ENCODE assay signal across 18 cellular contexts in genomic region chr19:55289117-55289796, GRCh38. TPM values are rescaled to one million over a fixed set of nuclear protein-coding genes. Genes with fewer than 3 reads are reported as not detected.
DNase-seq lines count a peak whose midpoint lies in the region; ATAC-seq, FAIRE-seq and TF ChIP-seq lines count a peak whose summit lies in the region.
"Had no signal": no experiment of that assay in that cellular context is flagged by ENCODE, and none has a peak within 500 bp of the region (broad histone marks: within the 10 kb centered on the region; RNA-seq: fewer than 3 reads in every experiment).

No MANE protein-coding gene starts in this region.

- no peaks in the 10 kb centered on the region for H3K9me2 ChIP-seq in HCT116 (ENCODE audit: insufficient read depth)

- peaks cover 13% of the 10 kb centered on the region; the same call in 1 of the 3 replicates for H3K4me1 ChIP-seq in A549
- peaks cover 0 to 19% of the 10 kb centered on the region in 2 experiments; a peak in 3 of 4 replicates for H3K4me1 ChIP-seq in HCT116 (ENCODE audit: control insufficient read depth in 1 of 2, insufficient read depth in 2 of 2, low read length in 2 of 2)
- peaks cover 10% of the 10 kb centered on the region for H3K4me1 ChIP-seq in Caco-2
- H3K4me1 ChIP-seq: body of pancreas had no signal

- H3K4me3 ChIP-seq in A549 (no peak overlapping the region), HCT116 (replicated peaks in 1 of 2; ENCODE audit: low read depth in 1 of 2, low read length in 2 of 2) (no peak overlapping the region), Caco-2 (ENCODE audit: low read depth, low read length) (no peak overlapping the region)
- H3K4me3 ChIP-seq: body of pancreas, SK-N-MC had no signal

- H4K20me1 ChIP-seq in HCT116 (ENCODE audit: insufficient read depth) = no peaks in the 10 kb centered on the region

- TF ChIP-seq CTCF in A549 (IDR thresholded peaks at IDR 0.05) = no peak
- no peak for TF ChIP-seq CTCF in HCT116 (IDR thresholded peaks at IDR 0.05 in 2 of 3, conservative IDR thresholded peaks at IDR 0.05 in 1 of 3; ENCODE audit: borderline replicate concordance in 1 of 3, insufficient read depth in 1 of 3, low read depth in 2 of 3, low read length in 2 of 3)
- no peak for TF ChIP-seq CTCF in Caco-2 (IDR thresholded peaks at IDR 0.05; ENCODE audit: insufficient read depth in 1 of 2, low read depth in 1 of 2, low read length in 1 of 2, severe bottlenecking in 1 of 2, unreplicated experiment in 1 of 2)

- H3K4me1 Mint-ChIP-seq in Caco-2 (ENCODE audit: low read depth, unreplicated experiment) = peaks cover 8% of the 10 kb centered on the region

- no peak overlapping the region for H2AFZ ChIP-seq in HCT116 (ENCODE audit: low read depth, low read length, poor library complexity, severe bottlenecking)

- H3K36me3 ChIP-seq in HCT116 (ENCODE audit: control insufficient read depth in 1 of 2, insufficient read depth in 2 of 2, low read length in 2 of 2) (peaks cover 5 to 8% of the 10 kb centered on the region in 2 experiments; a peak in 2 of 4 replicates), Caco-2 (ENCODE audit: control insufficient read depth, insufficient read depth, low read length) (no peaks in the 10 kb centered on the region)

- POLR2A ChIA-PET in A549 (lab: Yijun Ruan, JAX) (no interaction called here), HCT116 (lab: Charles Lee) (no interaction called here), Caco-2 (lab: Charles Lee) (no interaction called here)

- TSS peak; percentile 27 for BruUV-seq in HCT116 (replicated peaks; lab: Mats Ljungman, UMichigan)
- no TSS peak for BruUV-seq in Caco-2 (replicated peaks; lab: Mats Ljungman, UMichigan)

- peaks cover 3% of the 10 kb centered on the region; the same call in 1 of the 2 replicates for H3K79me2 ChIP-seq in HCT116 (ENCODE audit: insufficient read depth, low read length)

- no peak for FAIRE-seq in A549 (lab: Jason Lieb, UNC)

- H3K27me3 Mint-ChIP-seq in Caco-2 (ENCODE audit: insufficient read depth, unreplicated experiment) = no peaks in the 10 kb centered on the region
- H3K27me3 Mint-ChIP-seq: naive thymus-derived CD4-positive, alpha-beta T cell; type B pancreatic cell had no signal

- no peak overlapping the region for H3K9ac ChIP-seq in HCT116 (ENCODE audit: low read length)

- peak; percentile 15 to 49; a peak in 4 of 6 replicates for ATAC-seq in A549
- 0 out of 2 replicates have a peak, but pooled peaks have one; percentile 21 for ATAC-seq in HCT116
- ATAC-seq: body of pancreas; left ventricle myocardium superior; naive thymus-derived CD4-positive, alpha-beta T cell had no signal

- TF ChIP-seq RAD21 in A549 (conservative IDR thresholded peaks at IDR 0.05 in 1 of 2, IDR thresholded peaks at IDR 0.05 in 1 of 2) = no peak
- TF ChIP-seq RAD21 in HCT116 (IDR thresholded peaks at IDR 0.05; ENCODE audit: low read depth) = no peak

- RAD21 ChIA-PET in HCT116 (lab: Charles Lee; ENCODE audit: low non-redundant PET in 1 of 2, low total read pairs in 2 of 2, uncharacterized antibody in 2 of 2, unreplicated experiment in 2 of 2) = no interaction called here

- H3K27ac ChIP-seq in A549 (no peak overlapping the region), HCT116 (ENCODE audit: low read depth, low read length) (no peak overlapping the region), caudate nucleus (ENCODE audit: low read depth, low read length) (peak overlapping the region; percentile 59)
- H3K27ac ChIP-seq: body of pancreas, SK-N-MC had no signal

- WGBS in A549 (ENCODE audit: missing lambda C conversion rate) = 96% methylated on average over 9 of the region's 9 CpGs

- intact Hi-C loops in HCT116 (cut with micrococcal nuclease) = no loop called here
- intact Hi-C loops in Caco-2 (cut with micrococcal nuclease; ENCODE audit: unreplicated experiment) = no loop called here

- no peak overlapping the region for H3K27ac Mint-ChIP-seq in Caco-2 (ENCODE audit: unreplicated experiment)
- H3K27ac Mint-ChIP-seq: naive thymus-derived CD4-positive, alpha-beta T cell; type B pancreatic cell had no signal

- TF ChIP-seq POLR2A in A549 (IDR thresholded peaks at IDR 0.05; ENCODE audit: low read length) = no peak
- TF ChIP-seq POLR2A in HCT116 (IDR thresholded peaks at IDR 0.05; ENCODE audit: borderline replicate concordance, extremely low read depth, insufficient read depth, insufficient read length) = no peak

- DNase-seq in A549 (ENCODE audit: low read depth in 1 of 2, low spot score in 1 of 2) (peak in 1 of 2 experiments; percentile 51), HCT116 (ENCODE audit: low read depth, low spot score) (no peak), caudate nucleus (lab: John Stamatoyannopoulos, UW) (peak in 3 of 61 donors; percentile 5 to 33 (median 10)), OCI-M1 (lab: John Stamatoyannopoulos, UW) (no peak), NCI-H510A (lab: John Stamatoyannopoulos, UW) (no peak), Caco-2 (no peak)
- DNase-seq: activated gamma-delta T cell treated with Interleukin-2 at 50 U/mL for 16 hours; body of pancreas; DMS79; HFFc6; left ventricle myocardium superior; naive thymus-derived CD4-positive, alpha-beta T cell; NCI-H187; stimulated activated CD4-positive, alpha-beta T cell treated with anti-CD3 and anti-CD28 coated beads, Interleukin-2, amount 100 ng/mL, for 24 hours; stimulated activated CD8-positive, alpha-beta memory T cell treated with anti-CD3 and anti-CD28 coated beads, Interleukin-4, amount 100 ng/mL, for 48 hours had no signal

- H3K9me3 ChIP-seq in A549 = no peaks in the 10 kb centered on the region
- H3K9me3 ChIP-seq in HCT116 (ENCODE audit: control insufficient read depth in 1 of 2, insufficient read depth in 1 of 2, low read depth in 1 of 2, low read length in 2 of 2) = no peaks in the 10 kb centered on the region
- H3K9me3 ChIP-seq in Caco-2 = no peaks in the 10 kb centered on the region
- H3K9me3 ChIP-seq: body of pancreas had no signal

- peaks cover 35% of the 10 kb centered on the region for H3K36me3 Mint-ChIP-seq in Caco-2 (ENCODE audit: insufficient read depth, unreplicated experiment)
- H3K36me3 Mint-ChIP-seq: naive thymus-derived CD4-positive, alpha-beta T cell had no signal

- H3K4me2 ChIP-seq in A549 (no peak overlapping the region), HCT116 (ENCODE audit: low read length) (no peak overlapping the region)

- CTCF ChIA-PET in A549 (lab: Yijun Ruan, JAX) = interaction anchor here (1.1 to 10.2 kb wide), 4 partner anchors 10 to 129 kb away, joined by 3 to 152 read pairs (median 12); partner anchors contain the start of genes HSPBP1 and TMEM238
- CTCF ChIA-PET in HCT116 (lab: Charles Lee) = no interaction called here
- CTCF ChIA-PET in Caco-2 (lab: Charles Lee) = interaction anchor here (1.0 kb wide), 1 partner anchor 50 kb away, joined by 3 read pairs; the partner anchor contains the start of gene KMT5C

- H3K9me3 Mint-ChIP-seq in Caco-2 (ENCODE audit: unreplicated experiment) = no peaks in the 10 kb centered on the region
- H3K9me3 Mint-ChIP-seq: HFFc6; naive thymus-derived CD4-positive, alpha-beta T cell; type B pancreatic cell had no signal

- no peak overlapping the region for H3K4me3 Mint-ChIP-seq in Caco-2 (ENCODE audit: unreplicated experiment)
- H3K4me3 Mint-ChIP-seq: HFFc6; naive thymus-derived CD4-positive, alpha-beta T cell; type B pancreatic cell had no signal

- no peaks in the 10 kb centered on the region for H3K27me3 ChIP-seq in HCT116 (ENCODE audit: insufficient read depth, low read length)
- H3K27me3 ChIP-seq in Caco-2 (replicated peaks; ENCODE audit: control insufficient read depth, insufficient read depth, low read length) = no peaks in the 10 kb centered on the region
- H3K27me3 ChIP-seq: body of pancreas had no signal

- no peak for TF ChIP-seq EP300 in A549 (IDR thresholded peaks at IDR 0.05)

RNA-seq across cellular contexts. Expression of gene BRSK1, which starts 5.5 kb away (rescaled TPM):
- 5.5 and 6.6 TPM in 2 replicates for polyA plus RNA-seq in A549 (2011; rRNA removed)
- polyA plus RNA-seq in A549 (2012; cell fraction: cytosol; rRNA removed) = 7.0 and 7.7 TPM in 2 replicates
- 15.9 and 21.9 TPM in 2 replicates for polyA plus RNA-seq in A549 (2012; cell fraction: nucleus; rRNA removed)
- 5.0 to 6.1 TPM (median 5.4 TPM) in 3 replicates for polyA plus RNA-seq in A549 (2017; fragmentation: RNase III; extraction: RNeasy Plus Mini Kit Qiagen cat#74134 plus additional on column Dnase treatment)
- 1.9 and 5.2 TPM in 2 replicates for polyA minus RNA-seq in A549 (2011; rRNA and poly(A)+ RNA removed)
- 33.3 TPM for total RNA-seq in HCT116 (2021; ENCODE audit: unreplicated experiment)
- polyA plus RNA-seq in HCT116 (2012) = 37.7 and 47.8 TPM in 2 replicates
- 24.6 and 28.6 TPM in 2 replicates for total RNA-seq in Caco-2 (2022)
- polyA plus RNA-seq: naive thymus-derived CD4-positive, alpha-beta T cell had no signal

RNA-seq across cellular contexts. Expression of gene HSPBP1, which starts 9.3 kb away (rescaled TPM):
- polyA plus RNA-seq in A549 (2011; rRNA removed) = 52.1 and 55.3 TPM in 2 replicates
- polyA plus RNA-seq in A549 (2012; cell fraction: cytosol; rRNA removed) = 161 and 202 TPM in 2 replicates
- polyA plus RNA-seq in A549 (2012; cell fraction: nucleus; rRNA removed) = 214 and 333 TPM in 2 replicates
- 121 to 127 TPM (median 123 TPM) in 3 replicates for polyA plus RNA-seq in A549 (2017; fragmentation: RNase III; extraction: RNeasy Plus Mini Kit Qiagen cat#74134 plus additional on column Dnase treatment)
- 26.6 and 52.1 TPM in 2 replicates for polyA minus RNA-seq in A549 (2011; rRNA and poly(A)+ RNA removed)
- total RNA-seq in HCT116 (2021; ENCODE audit: unreplicated experiment) = 63.0 TPM
- 49.1 and 50.2 TPM in 2 replicates for polyA plus RNA-seq in HCT116 (2012)
- total RNA-seq in Caco-2 (2022) = 69.6 and 71.4 TPM in 2 replicates

RNA-seq across cellular contexts. Expression of gene PPP6R1, which starts 30.4 kb away (rescaled TPM):
- polyA plus RNA-seq in A549 (2011; rRNA removed) (42.9 and 44.6 TPM in 2 replicates), A549 (2017; fragmentation: RNase III; extraction: RNeasy Plus Mini Kit Qiagen cat#74134 plus additional on column Dnase treatment) (72.9 to 78.0 TPM (median 76.2 TPM) in 3 replicates)
- 74.0 and 94.8 TPM in 2 replicates for polyA plus RNA-seq in A549 (2012; cell fraction: cytosol; rRNA removed)
- polyA plus RNA-seq in A549 (2012; cell fraction: nucleus; rRNA removed) = 148 and 200 TPM in 2 replicates
- polyA minus RNA-seq in A549 (2011; rRNA and poly(A)+ RNA removed) = 89.2 and 109 TPM in 2 replicates
- total RNA-seq in HCT116 (2021; ENCODE audit: unreplicated experiment) (96.7 TPM), Caco-2 (2022) (113 and 118 TPM in 2 replicates)
- polyA plus RNA-seq in HCT116 (2012) = 67.9 and 75.2 TPM in 2 replicates

RNA-seq across cellular contexts. Expression of gene TMEM150B, which starts 35.9 kb away (rescaled TPM):
- polyA plus RNA-seq in A549 (2011; rRNA removed) = 0.39 and 0.52 TPM in 2 replicates
- polyA plus RNA-seq in A549 (2012; cell fraction: cytosol; rRNA removed) = 0.12 and 0.16 TPM in 2 replicates
- polyA plus RNA-seq in A549 (2012; cell fraction: nucleus; rRNA removed) = 0.51 and 0.58 TPM in 2 replicates
- 0.26 to 0.45 TPM (median 0.26 TPM) in 3 replicates for polyA plus RNA-seq in A549 (2017; fragmentation: RNase III; extraction: RNeasy Plus Mini Kit Qiagen cat#74134 plus additional on column Dnase treatment)
- 0.78 and 1.1 TPM in 2 replicates for polyA minus RNA-seq in A549 (2011; rRNA and poly(A)+ RNA removed)
- total RNA-seq in HCT116 (2021; ENCODE audit: unreplicated experiment) = not detected
- polyA plus RNA-seq in HCT116 (2012) = not detected in 2 replicates
- total RNA-seq in Caco-2 (2022) = 1.6 and 3.4 TPM in 2 replicates
- total RNA-seq: HFFc6, renal cortical epithelial cell had no signal
- polyA plus RNA-seq: naive thymus-derived CD4-positive, alpha-beta T cell had no signal

RNA-seq across cellular contexts. Expression of gene KMT5C, which starts 50.4 kb away (rescaled TPM):
- polyA plus RNA-seq in A549 (2011; rRNA removed) (6.6 and 9.5 TPM in 2 replicates), A549 (2017; fragmentation: RNase III; extraction: RNeasy Plus Mini Kit Qiagen cat#74134 plus additional on column Dnase treatment) (11.8 to 17.2 TPM (median 15.2 TPM) in 3 replicates)
- 26.1 and 26.2 TPM in 2 replicates for polyA plus RNA-seq in A549 (2012; cell fraction: cytosol; rRNA removed)
- 96.3 and 153 TPM in 2 replicates for polyA plus RNA-seq in A549 (2012; cell fraction: nucleus; rRNA removed)
- polyA minus RNA-seq in A549 (2011; rRNA and poly(A)+ RNA removed) = 6.9 and 15.1 TPM in 2 replicates
- total RNA-seq in HCT116 (2021; ENCODE audit: unreplicated experiment) (27.5 TPM), Caco-2 (2022) (25.8 and 26.3 TPM in 2 replicates)
- polyA plus RNA-seq in HCT116 (2012) = 19.9 and 25.4 TPM in 2 replicates
